ENCODE assay signal across 19 cellular contexts in the genomic region with DNA sequence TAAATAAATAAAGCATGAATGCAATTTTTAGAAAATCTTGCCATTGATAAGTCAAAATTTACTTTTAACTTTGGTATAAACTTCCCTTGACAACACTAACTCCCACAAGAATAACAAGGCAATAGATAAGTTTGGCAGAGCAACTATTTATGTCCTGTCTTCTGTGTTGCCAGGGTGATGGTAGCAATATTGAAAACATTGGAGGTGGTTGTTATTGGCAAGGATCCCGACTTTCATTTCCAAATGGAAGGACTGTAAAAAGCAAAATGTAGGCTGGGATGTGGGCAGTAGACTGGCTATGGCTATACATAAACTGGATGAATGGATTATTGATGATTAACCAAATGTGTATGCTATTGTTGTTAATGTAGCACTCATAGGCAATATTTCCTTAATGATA.
DNase-seq lines count a peak whose midpoint lies in the region; TF ChIP-seq lines count a peak whose summit lies in the region.
"Had no signal": no experiment of that assay in that cellular context is flagged by ENCODE, and none has a peak within 500 bp of the region (broad histone marks: within the 10 kb centered on the region; RNA-seq: fewer than 3 reads in every experiment).

No MANE protein-coding gene starts in this region.

- no peak overlapping the region for H3K56ac ChIP-seq in H9 (ENCODE audit: insufficient read length, low read depth, low read length)

- H2BK120ac ChIP-seq in H9 (ENCODE audit: low read depth, low read length, poor library complexity, severe bottlenecking), result no peak overlapping the region

- no peak overlapping the region for H4K8ac ChIP-seq in H9 (replicated peaks; ENCODE audit: insufficient read length, low read depth, low read length)

- H3K23me2 ChIP-seq in H9 (ENCODE audit: insufficient read length, low read depth, low read length, poor library complexity, severe bottlenecking), result no peaks in the 10 kb centered on the region

- peaks cover 2 to 4% of the 10 kb centered on the region in 2 experiments; a peak in 3 of 4 replicates for H3K4me1 Mint-ChIP-seq in H9

- H2BK20ac ChIP-seq in H9 (ENCODE audit: low read depth, low read length, poor library complexity, severe bottlenecking), result no peak overlapping the region

- no peak overlapping the region for H3K27ac Mint-ChIP-seq in H9
- H3K27ac Mint-ChIP-seq: activated CD4-positive, alpha-beta memory T cell treated with anti-CD3 and anti-CD28 coated beads for 36 hours; activated T-cell treated with anti-CD3 and anti-CD28 coated beads, Interleukin-2, amount 50 U/mL, for 24 hours had no signal

- H2AK5ac ChIP-seq in H9 (ENCODE audit: insufficient read length, low read length), result no peak overlapping the region

- no peak overlapping the region for H3K4me3 ChIP-seq in brain microvascular endothelial cell (ENCODE audit: low read depth, low read length)
- H3K4me3 ChIP-seq in SJCRH30, result no peak overlapping the region
- H3K4me3 ChIP-seq: gastroesophageal sphincter, left lung, MG63 had no signal

- H3K27ac ChIP-seq in brain microvascular endothelial cell, result no peak overlapping the region
- no peak overlapping the region for H3K27ac ChIP-seq in SJCRH30
- no peak overlapping the region for H3K27ac ChIP-seq in H9 (ENCODE audit: insufficient read length, low read depth, low read length)
- H3K27ac ChIP-seq: gastroesophageal sphincter, left lung had no signal

- H3K9ac ChIP-seq in H9 (ENCODE audit: extremely low read depth, insufficient read length, low read length), result no peak overlapping the region

- no peaks in the 10 kb centered on the region for H3K4me1 ChIP-seq in SJCRH30
- H3K4me1 ChIP-seq in H9 (ENCODE audit: insufficient read depth, low read length), result no peaks in the 10 kb centered on the region
- H3K4me1 ChIP-seq: gastroesophageal sphincter, left lung had no signal

- no peak overlapping the region for H4K91ac ChIP-seq in H9 (ENCODE audit: insufficient read length, low read depth, low read length)

- H3K36me3 ChIP-seq in brain microvascular endothelial cell (replicated peaks) (no peaks in the 10 kb centered on the region), SJCRH30 (no peaks in the 10 kb centered on the region)
- H3K36me3 ChIP-seq: gastroesophageal sphincter, left lung, MG63 had no signal

- in situ Hi-C loops in brain microvascular endothelial cell (cut with HindIII; ENCODE audit: low pct_ligation_motif_present, low sequenced_read_pairs), result no loop called here

- H3T11ph ChIP-seq in H9 (ENCODE audit: low read length), result no peak overlapping the region

- H2BK5ac ChIP-seq in H9 (ENCODE audit: insufficient read length, low read length), result no peak overlapping the region

- no peak overlapping the region for H3K4ac ChIP-seq in H9 (ENCODE audit: low read depth, low read length)

- H3K27me3 ChIP-seq in brain microvascular endothelial cell (replicated peaks) (no peaks in the 10 kb centered on the region), SJCRH30 (no peaks in the 10 kb centered on the region), H9 (ENCODE audit: insufficient read depth, low read length) (no peaks in the 10 kb centered on the region)
- H3K27me3 ChIP-seq: gastroesophageal sphincter, left lung, MG63 had no signal

- no peaks in the 10 kb centered on the region for H3K79me2 ChIP-seq in H9 (ENCODE audit: insufficient read depth, low read length)

- H2BK12ac ChIP-seq in H9 (ENCODE audit: insufficient read length, low read depth, low read length), result no peak overlapping the region

- H4K20me1 ChIP-seq in H9 (ENCODE audit: control insufficient read depth, insufficient read depth, insufficient read length), result no peaks in the 10 kb centered on the region

- WGBS in H9 (ENCODE audit: extremely low coverage, insufficient read length, low lambda C conversion rate), result no CpG with 5 or more reads among the region's 1 CpG

- no peak overlapping the region for H3K4me3 Mint-ChIP-seq in H9
- H3K4me3 Mint-ChIP-seq: activated CD4-positive, alpha-beta memory T cell treated with anti-CD3 and anti-CD28 coated beads for 36 hours; activated T-cell treated with anti-CD3 and anti-CD28 coated beads, Interleukin-2, amount 50 U/mL, for 24 hours had no signal

- no peaks in the 10 kb centered on the region for H3K27me3 Mint-ChIP-seq in H9 (ENCODE audit: low read depth)
- H3K27me3 Mint-ChIP-seq: activated CD4-positive, alpha-beta memory T cell treated with anti-CD3 and anti-CD28 coated beads for 36 hours; activated T-cell treated with anti-CD3 and anti-CD28 coated beads, Interleukin-2, amount 50 U/mL, for 24 hours had no signal

- DNase-seq in Ammon's horn (ENCODE audit: low spot score) (peak; percentile 31), M059J (ENCODE audit: low read depth) (peak; percentile 24), brain microvascular endothelial cell (peak; percentile 87), kidney glomerular epithelial cell (lab: John Stamatoyannopoulos, UW) (peak; percentile 7), SJCRH30 (no peak), H9 (no peak), NCI-H524 (lab: John Stamatoyannopoulos, UW) (no peak), NCI-H82 treated with DMSO at 0.1 percent for 48 hours (lab: John Stamatoyannopoulos, UW; ENCODE audit: unreplicated experiment) (no peak)
- DNase-seq: activated CD4-positive, alpha-beta memory T cell treated with anti-CD3 and anti-CD28 coated beads for 36 hours; activated naive CD4-positive, alpha-beta T cell treated with anti-CD3 and anti-CD28 coated beads, Interleukin-2, amount 50 U/mL, for 16 hours; activated T-cell treated with anti-CD3 and anti-CD28 coated beads, Interleukin-2, amount 50 U/mL, for 24 hours; COR-L47; left lung; MG63; NCI-H1694 treated with DMSO at 0.1 percent for 48 hours; NCI-H82; occipital lobe; stimulated activated CD4-positive, alpha-beta T cell treated with anti-CD3 and anti-CD28 coated beads, Interleukin-4, amount 100 ng/mL, for 24 hours had no signal

- no peak overlapping the region for H3K18ac ChIP-seq in H9 (ENCODE audit: insufficient read length, low read depth, low read length)

- H3K79me1 ChIP-seq in H9 (ENCODE audit: insufficient read depth, low read depth, low read length, poor library complexity, severe bottlenecking), result no peaks in the 10 kb centered on the region

- peaks cover 3% of the 10 kb centered on the region; the same call in 1 of the 2 replicates for H3K9me3 ChIP-seq in SJCRH30 (replicated peaks)
- no peaks in the 10 kb centered on the region for H3K9me3 ChIP-seq in H9 (ENCODE audit: control insufficient read depth, low read depth, low read length)
- H3K9me3 ChIP-seq: gastroesophageal sphincter, left lung, MG63 had no signal

- no peaks in the 10 kb centered on the region; a peak in 1 of 5 replicates for H3K9me3 Mint-ChIP-seq in H9
- H3K9me3 Mint-ChIP-seq: activated CD4-positive, alpha-beta memory T cell treated with anti-CD3 and anti-CD28 coated beads for 36 hours; activated T-cell treated with anti-CD3 and anti-CD28 coated beads, Interleukin-2, amount 50 U/mL, for 24 hours had no signal

- no peak overlapping the region for H3K23ac ChIP-seq in H9 (ENCODE audit: insufficient read length, low read depth, low read length)

- H3K14ac ChIP-seq in H9 (ENCODE audit: insufficient read depth, low read length), result no peak overlapping the region

- H2AFZ ChIP-seq in H9 (ENCODE audit: low read length), result no peak overlapping the region

- H3K36me3 Mint-ChIP-seq in H9 (ENCODE audit: insufficient read depth in 1 of 3, low read depth in 3 of 3), result no peaks in the 10 kb centered on the region
- H3K36me3 Mint-ChIP-seq: activated CD4-positive, alpha-beta memory T cell treated with anti-CD3 and anti-CD28 coated beads for 36 hours had no signal

- no peak overlapping the region for H2BK15ac ChIP-seq in H9 (ENCODE audit: low read depth, low read length)

- H3K4me2 ChIP-seq in H9 (ENCODE audit: insufficient read depth, insufficient read length, low read length), result no peak overlapping the region

- H4K5ac ChIP-seq in H9 (ENCODE audit: insufficient read length, low read depth, low read length), result no peak overlapping the region

- TF ChIP-seq CTCF in brain microvascular endothelial cell (IDR thresholded peaks at IDR 0.05; ENCODE audit: low read depth, low read length, missing control alignments) (no peak), H9 (conservative IDR thresholded peaks at IDR 0.05) (no peak)

Comparison
In these comparisons a context has a peak if more than half of its experiments do, and no peak if none do; other contexts are left out.
1. DNase-seq: peak in Ammon's horn (single experiment), M059J (single experiment), brain microvascular endothelial cell (single experiment) and kidney glomerular epithelial cell (single experiment); none in SJCRH30 (0 of 2), H9 (single experiment), NCI-H524 (0 of 2) and NCI-H82 treated with DMSO at 0.1 percent for 48 hours (single experiment).